ENCODE assay signal across 12 cellular contexts in genomic region chr18:58484989-58485962, GRCh38.
A peak's percentile ranks its signal among the peaks of the same experiment; 100 is the strongest.
DNase-seq lines count a peak whose midpoint lies in the region; ATAC-seq lines count a peak whose summit lies in the region.
"Had no signal": no experiment of that assay in that cellular context is flagged by ENCODE, and none has a peak within 500 bp of the region (broad histone marks: within the 10 kb centered on the region; RNA-seq: fewer than 3 reads in every experiment).

No MANE protein-coding gene starts in this region.

- H3K4me1 ChIP-seq in iPS-20b (ENCODE audit: insufficient read depth, low read length), result peaks cover 13% of the 10 kb centered on the region

- ATAC-seq in sciatic nerve (peak; percentile 50), GM18907 (IDR thresholded peaks at IDR 0.05; ENCODE audit: unreplicated experiment) (no peak)
- ATAC-seq: T-helper 17 cell had no signal

- peak overlapping the region; percentile 50; the same call in 1 of the 2 replicates for H3K9ac ChIP-seq in iPS-20b (ENCODE audit: low read depth, low read length)

- DNase-seq in NCI-H748 (lab: John Stamatoyannopoulos, UW; ENCODE audit: unreplicated experiment), result peak; percentile 31
- no peak for DNase-seq in NCI-H748 treated with DMSO at 0.1 percent for 48 hours (lab: John Stamatoyannopoulos, UW)
- DNase-seq in SK-N-DZ (ENCODE audit: low spot score), result peak; percentile 25
- DNase-seq in sciatic nerve (ENCODE audit: low spot score), result no peak
- no peak for DNase-seq in activated gamma-delta T cell treated with Interleukin-2 at 50 U/mL for 16 hours
- no peak for DNase-seq in activated T-cell treated with anti-CD3 and anti-CD28 coated beads for 4 hours
- DNase-seq: activated CD4-positive, alpha-beta memory T cell treated with anti-CD3 and anti-CD28 coated beads, Interleukin-2, amount 10 ng/mL, durations not matched to agents 7 days and 5 days; DMS79; foreskin fibroblast; T-helper 17 cell had no signal

- H3K9me3 ChIP-seq in iPS-20b (ENCODE audit: insufficient read depth, low read depth, low read length), result no peaks in the 10 kb centered on the region

- H3K27me3 ChIP-seq in iPS-20b (ENCODE audit: insufficient read depth, low read length), result no peaks in the 10 kb centered on the region; the same call in 1 of the 2 replicates

- peak overlapping the region; percentile 28; the same call in 1 of the 2 replicates for H3K4me3 ChIP-seq in iPS-20b (ENCODE audit: low read length)

- no peaks in the 10 kb centered on the region for H3K36me3 ChIP-seq in iPS-20b (ENCODE audit: insufficient read depth, low read depth, low read length)

- intact Hi-C loops in sciatic nerve (cut with DNase I), result no loop called here

- H3K27ac ChIP-seq in iPS-20b (ENCODE audit: low read length), result peak overlapping the region; percentile 0

Comparison
In these comparisons a context has a peak if more than half of its experiments do, and no peak if none do; other contexts are left out.
1. DNase-seq: peak in NCI-H748 (single experiment) and SK-N-DZ (single experiment); none in NCI-H748 treated with DMSO at 0.1 percent for 48 hours (single experiment), sciatic nerve (single experiment), activated gamma-delta T cell treated with Interleukin-2 at 50 U/mL for 16 hours (single experiment) and activated T-cell treated with anti-CD3 and anti-CD28 coated beads for 4 hours (single experiment).